Comparison of ENCODE assay signal across 23 cellular contexts in genomic region chr5:151475378-151475777, GRCh38.
"Had no signal": no experiment of that assay in that cellular context is flagged by ENCODE, and none has a peak within 500 bp of the region (broad histone marks: within the 10 kb centered on the region; RNA-seq: fewer than 3 reads in every experiment).

No MANE protein-coding gene starts in this region.

- H3K4me3 ChIP-seq: left ventricle myocardium inferior, sigmoid colon, spleen, thoracic aorta, upper lobe of left lung had no signal

- H3K36me3 ChIP-seq: WERI-Rb-1 had no signal

- H3K9me3 ChIP-seq: left ventricle myocardium inferior, sigmoid colon, spleen, thoracic aorta, upper lobe of left lung had no signal

- H3K27me3 ChIP-seq: sigmoid colon, spleen, upper lobe of left lung had no signal

- H3K4me1 ChIP-seq: left ventricle myocardium inferior, spleen, upper lobe of left lung had no signal

- H3K27ac ChIP-seq: left ventricle myocardium inferior, sigmoid colon, spleen, thoracic aorta, upper lobe of left lung, WERI-Rb-1 had no signal

- DNase-seq: activated CD4-positive, alpha-beta T cell treated with anti-CD3 and anti-CD28 coated beads, Interleukin-2, amount 10 ng/mL, durations not matched to agents 7 days and 5 days; activated CD4-positive, CD25-positive, alpha-beta regulatory T cell treated with anti-CD3 and anti-CD28 coated beads, Interleukin-2, amount 50 U/mL, for 72 hours; activated CD8-positive, alpha-beta memory T cell treated with anti-CD3 and anti-CD28 coated beads, Interleukin-2, amount 10 ng/mL, durations not matched to agents 7 days and 5 days; activated CD8-positive, alpha-beta T cell treated with anti-CD3 and anti-CD28 coated beads for 36 hours; activated effector memory CD4-positive, alpha-beta T cell treated with anti-CD3 and anti-CD28 coated beads, Interleukin-2, amount 50 U/mL, for 16 hours; activated naive CD4-positive, alpha-beta T cell treated with anti-CD3 and anti-CD28 coated beads, Interleukin-2, amount 10 ng/mL, durations not matched to agents 7 days and 5 days; activated T-cell treated with anti-CD3 and anti-CD28 coated beads for 4 hours; dermis blood vessel endothelial cell; effector CD8-positive, alpha-beta T cell; erythroblast; foreskin fibroblast; immature natural killer cell; left ventricle myocardium inferior; midbrain; nephron progenitor cell; posterior cingulate gyrus; sigmoid colon; spleen; stimulated activated CD4-positive, alpha-beta T cell treated with anti-CD3 and anti-CD28 coated beads, Interleukin-4, amount 100 ng/mL, for 1 hour; stimulated activated naive CD4-positive, alpha-beta T cell treated with Interleukin-2 at 50 U/mL for 16 hours; WERI-Rb-1 had no signal

- ATAC-seq: activated CD8-positive, alpha-beta memory T cell treated with anti-CD3 and anti-CD28 coated beads, Interleukin-2, amount 10 ng/mL, durations not matched to agents 7 days and 5 days; activated CD8-positive, alpha-beta T cell treated with anti-CD3 and anti-CD28 coated beads for 36 hours had no signal
